ENCODE assay signal across 12 cellular contexts in genomic region chr1:31910933-31911332, GRCh38. TPM values are rescaled to one million over a fixed set of nuclear protein-coding genes. Genes with fewer than 3 reads are reported as not detected.
A peak's percentile ranks its signal among the peaks of the same experiment; 100 is the strongest.
DNase-seq lines count a peak whose midpoint lies in the region; ATAC-seq and TF ChIP-seq lines count a peak whose summit lies in the region.
"Had no signal": no experiment of that assay in that cellular context is flagged by ENCODE, and none has a peak within 500 bp of the region (broad histone marks: within the 10 kb centered on the region; RNA-seq: fewer than 3 reads in every experiment).

No MANE protein-coding gene starts in this region.

- peak overlapping the region; percentile 47 for H3K27ac Mint-ChIP-seq in activated CD8-positive, alpha-beta memory T cell treated with anti-CD3 and anti-CD28 coated beads, Interleukin-2, amount 10 ng/mL, durations not matched to agents 7 days and 5 days
- peak overlapping the region; percentile 71 for H3K27ac Mint-ChIP-seq in stimulated activated memory B cell treated with anti-CD40 and anti-IgM and Interleukin-4, amounts not matched to agents 10 μg/mL and 1 μg/mL and 100 μg/mL, for 72 hours
- no peak overlapping the region for H3K27ac Mint-ChIP-seq in osteocyte (ENCODE audit: unreplicated experiment)

- H2AFZ ChIP-seq in PC-9: no peak overlapping the region

- 45 to 47% methylated on average over 2 of the region's 2 CpGs for WGBS in sigmoid colon, 2 donors

- no peak for TF ChIP-seq POLR2A in sigmoid colon (IDR thresholded peaks at IDR 0.05)

- H3K4me1 Mint-ChIP-seq in activated CD8-positive, alpha-beta memory T cell treated with anti-CD3 and anti-CD28 coated beads, Interleukin-2, amount 10 ng/mL, durations not matched to agents 7 days and 5 days: peaks cover 64% of the 10 kb centered on the region
- peaks cover 43% of the 10 kb centered on the region for H3K4me1 Mint-ChIP-seq in stimulated activated memory B cell treated with anti-CD40 and anti-IgM and Interleukin-4, amounts not matched to agents 10 μg/mL and 1 μg/mL and 100 μg/mL, for 72 hours
- H3K4me1 Mint-ChIP-seq in osteocyte (ENCODE audit: unreplicated experiment): peaks cover 2% of the 10 kb centered on the region

- ATAC-seq in activated CD8-positive, alpha-beta memory T cell treated with anti-CD3 and anti-CD28 coated beads, Interleukin-2, amount 10 ng/mL, durations not matched to agents 7 days and 5 days: peak; percentile 69
- peak; percentile 64 for ATAC-seq in esophagus mucosa
- peak; percentile 92 for ATAC-seq in stimulated activated memory B cell treated with anti-CD40 and anti-IgM and Interleukin-4, amounts not matched to agents 10 μg/mL and 1 μg/mL and 100 μg/mL, for 72 hours
- ATAC-seq: sciatic nerve had no signal

- no peak overlapping the region for H3K4me3 Mint-ChIP-seq in activated CD8-positive, alpha-beta memory T cell treated with anti-CD3 and anti-CD28 coated beads, Interleukin-2, amount 10 ng/mL, durations not matched to agents 7 days and 5 days
- peak overlapping the region; percentile 45 for H3K4me3 Mint-ChIP-seq in stimulated activated memory B cell treated with anti-CD40 and anti-IgM and Interleukin-4, amounts not matched to agents 10 μg/mL and 1 μg/mL and 100 μg/mL, for 72 hours
- no peak overlapping the region for H3K4me3 Mint-ChIP-seq in osteocyte (ENCODE audit: unreplicated experiment)

- H3K4me1 ChIP-seq in PC-9 (replicated peaks; ENCODE audit: insufficient read depth) (peaks cover 21% of the 10 kb centered on the region; the same call in 1 of the 2 replicates), sigmoid colon (peaks cover 0 to 24% (median 16%) of the 10 kb centered on the region in 4 donors)

- no TSS peak for BruUV-seq in PC-9 (replicated peaks; lab: Mats Ljungman, UMichigan)

- H3K9me3 Mint-ChIP-seq in activated CD8-positive, alpha-beta memory T cell treated with anti-CD3 and anti-CD28 coated beads, Interleukin-2, amount 10 ng/mL, durations not matched to agents 7 days and 5 days (ENCODE audit: low read depth): no peaks in the 10 kb centered on the region
- no peaks in the 10 kb centered on the region for H3K9me3 Mint-ChIP-seq in stimulated activated memory B cell treated with anti-CD40 and anti-IgM and Interleukin-4, amounts not matched to agents 10 μg/mL and 1 μg/mL and 100 μg/mL, for 72 hours
- H3K9me3 Mint-ChIP-seq in osteocyte (ENCODE audit: unreplicated experiment): peaks cover 6% of the 10 kb centered on the region

- H3K4me2 ChIP-seq in PC-9: 0 out of 2 replicates have a peak overlapping the region, but pooled peaks have one; percentile 1

- H3K9me3 ChIP-seq in PC-9 (ENCODE audit: insufficient read depth, low read depth): no peaks in the 10 kb centered on the region
- H3K9me3 ChIP-seq in sigmoid colon: no peaks in the 10 kb centered on the region

- intact Hi-C loops in PC-9 (cut with micrococcal nuclease; ENCODE audit: unreplicated experiment) (no loop called here), sigmoid colon (cut with DNase I) (no loop called here)

- no peak for TF ChIP-seq EP300 in sigmoid colon (IDR thresholded peaks at IDR 0.05)

- H3K36me3 Mint-ChIP-seq in activated CD8-positive, alpha-beta memory T cell treated with anti-CD3 and anti-CD28 coated beads, Interleukin-2, amount 10 ng/mL, durations not matched to agents 7 days and 5 days: peaks cover 84% of the 10 kb centered on the region
- H3K36me3 Mint-ChIP-seq in stimulated activated memory B cell treated with anti-CD40 and anti-IgM and Interleukin-4, amounts not matched to agents 10 μg/mL and 1 μg/mL and 100 μg/mL, for 72 hours: peaks cover 58% of the 10 kb centered on the region
- H3K36me3 Mint-ChIP-seq in osteocyte (ENCODE audit: unreplicated experiment): peaks cover 60% of the 10 kb centered on the region

- TF ChIP-seq CTCF in PC-9 (conservative IDR thresholded peaks at IDR 0.05) (no peak), osteocyte (IDR thresholded peaks at IDR 0.05) (no peak), sigmoid colon (IDR thresholded peaks at IDR 0.05) (no peak)

- CTCF ChIA-PET in activated CD8-positive, alpha-beta memory T cell treated with anti-CD3 and anti-CD28 coated beads, Interleukin-2, amount 10 ng/mL, durations not matched to agents 7 days and 5 days (lab: Charles Lee): interaction anchor here (0.7 to 5.5 kb wide), 8 partner anchors 10 to 93 kb away, joined by 3 to 30 read pairs (median 6); partner anchors contain the start of gene PTP4A2
- CTCF ChIA-PET in PC-9 (lab: Charles Lee): no interaction called here

- H4K20me1 ChIP-seq in PC-9 (ENCODE audit: insufficient read depth): peaks cover 90% of the 10 kb centered on the region

- H3K36me3 ChIP-seq in PC-9 (ENCODE audit: low read depth) (peaks cover 91% of the 10 kb centered on the region), sigmoid colon (peaks cover 4 to 82% (median 15%) of the 10 kb centered on the region in 4 donors)

- H3K9me2 ChIP-seq in PC-9 (ENCODE audit: insufficient read depth): no peaks in the 10 kb centered on the region

- DNase-seq in activated CD8-positive, alpha-beta memory T cell treated with anti-CD3 and anti-CD28 coated beads, Interleukin-2, amount 10 ng/mL, durations not matched to agents 7 days and 5 days: no peak
- DNase-seq in activated CD8-positive, alpha-beta memory T cell treated with anti-CD3 and anti-CD28 coated beads for 24 hours: no peak
- DNase-seq in PC-9 (no peak), SK-N-DZ (ENCODE audit: low spot score) (no peak), osteocyte (ENCODE audit: extremely low spot score, unreplicated experiment) (no peak), sigmoid colon (no peak)
- DNase-seq: AML-193, erythroblast, NCI-H345 had no signal

- H3K79me2 ChIP-seq in PC-9 (ENCODE audit: low read depth): peaks cover 83% of the 10 kb centered on the region

- POLR2A ChIA-PET in PC-9 (lab: Charles Lee; ENCODE audit: unreplicated experiment): interaction anchor here (0.6 kb wide), 1 partner anchor 152 kb away, joined by 21 read pairs; no protein-coding TSS in a partner anchor

- H3K27me3 ChIP-seq in PC-9 (ENCODE audit: insufficient read depth, low read depth) (no peaks in the 10 kb centered on the region), sigmoid colon (no peaks in the 10 kb centered on the region)

- H3K27ac ChIP-seq in PC-9: peak overlapping the region; percentile 9; the same call in 1 of the 2 replicates
- no peak overlapping the region for H3K27ac ChIP-seq in sigmoid colon

- no peaks in the 10 kb centered on the region for H3K27me3 Mint-ChIP-seq in activated CD8-positive, alpha-beta memory T cell treated with anti-CD3 and anti-CD28 coated beads, Interleukin-2, amount 10 ng/mL, durations not matched to agents 7 days and 5 days
- H3K27me3 Mint-ChIP-seq in stimulated activated memory B cell treated with anti-CD40 and anti-IgM and Interleukin-4, amounts not matched to agents 10 μg/mL and 1 μg/mL and 100 μg/mL, for 72 hours: no peaks in the 10 kb centered on the region
- no peaks in the 10 kb centered on the region for H3K27me3 Mint-ChIP-seq in osteocyte (ENCODE audit: unreplicated experiment)

- H3K4me3 ChIP-seq in PC-9: no peak overlapping the region
- H3K4me3 ChIP-seq in sigmoid colon: no peak overlapping the region

- peaks cover 97% of the 10 kb centered on the region for H3F3A ChIP-seq in PC-9 (ENCODE audit: insufficient read depth, low read depth)

RNA-seq across cellular contexts. Expression of gene PTP4A2, which starts 27.2 kb away (rescaled TPM):
- 100 to 1,000 TPM; 401 to 507 TPM for total RNA-seq in activated CD8-positive, alpha-beta memory T cell treated with anti-CD3 and anti-CD28 coated beads, Interleukin-2, amount 10 ng/mL, durations not matched to agents 7 days and 5 days
- 149 and 201 TPM in 2 replicates for total RNA-seq in PC-9 (2021)
- 100 TPM for total RNA-seq in esophagus mucosa
- polyA plus RNA-seq in SK-N-DZ (2014; cell fraction: cytosol; rRNA removed): 90.1 and 103 TPM in 2 replicates
- polyA plus RNA-seq in SK-N-DZ (2014; cell fraction: nucleus; rRNA removed): 42.2 and 59.1 TPM in 2 replicates
- total RNA-seq in osteocyte: 142 and 157 TPM in 2 replicates
- 100 to 1,000 TPM; 226 to 327 (median 255) TPM for total RNA-seq in sigmoid colon
- polyA plus RNA-seq in sigmoid colon: 100 to 1,000 TPM; 145 to 228 (median 177) TPM
